7 cellular contexts compared by ENCODE assay signal in genomic region chr12:131596115-131596514, GRCh38.
"Had no signal": no experiment of that assay in that cellular context is flagged by ENCODE, and none has a peak within 500 bp of the region (broad histone marks: within the 10 kb centered on the region; RNA-seq: fewer than 3 reads in every experiment).

No MANE protein-coding gene starts in this region.

- DNase-seq: IMR-90, KBM-7, KG1 had no signal

- H3K27ac Mint-ChIP-seq: IgD-negative memory B cell had no signal

- H3K4me3 Mint-ChIP-seq: IgD-negative memory B cell had no signal

- H3K36me3 Mint-ChIP-seq: IgD-negative memory B cell had no signal

- H3K4me3 ChIP-seq: K562 had no signal

- H3K9me3 Mint-ChIP-seq: IgD-negative memory B cell had no signal

- ATAC-seq: HepG2, K562 had no signal

- H3K27ac ChIP-seq: HL-60 had no signal
